18 cellular contexts compared by ENCODE assay signal in the genomic region with DNA sequence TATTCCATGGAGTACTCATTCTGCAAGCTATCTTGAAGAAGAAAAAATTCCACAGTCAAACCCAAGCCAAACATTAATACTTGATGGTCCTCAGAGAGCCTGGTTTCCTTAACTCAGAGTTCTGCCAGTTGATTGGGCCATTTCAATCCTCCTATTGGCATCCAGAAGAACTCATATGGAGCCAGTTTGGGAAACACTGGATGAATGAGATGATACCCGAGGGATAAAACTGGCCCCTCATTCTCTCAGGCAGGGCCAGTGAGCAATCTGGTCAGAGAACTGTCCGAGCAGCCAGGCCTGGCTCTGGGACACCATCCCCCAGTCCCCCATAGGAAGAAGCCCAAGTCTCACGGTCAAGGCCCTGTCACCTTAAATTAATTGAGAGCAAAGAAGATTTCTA. TPM values are rescaled to one million over a fixed set of nuclear protein-coding genes. Genes with fewer than 3 reads are reported as not detected.
A peak's percentile ranks its signal among the peaks of the same experiment; 100 is the strongest.
DNase-seq lines count a peak whose midpoint lies in the region; ATAC-seq and TF ChIP-seq lines count a peak whose summit lies in the region.
"Had no signal": no experiment of that assay in that cellular context is flagged by ENCODE, and none has a peak within 500 bp of the region (broad histone marks: within the 10 kb centered on the region; RNA-seq: fewer than 3 reads in every experiment).

No MANE protein-coding gene starts in this region.

- H3K4me3 ChIP-seq in adipocyte (ENCODE audit: low read length) (no peak overlapping the region), gastroesophageal sphincter (no peak overlapping the region), neural progenitor cell (no peak overlapping the region), testis (no peak overlapping the region)
- H3K4me3 ChIP-seq: cardiac muscle cell, pancreas had no signal

- DNase-seq in adipocyte (ENCODE audit: low read depth) (no peak), neural progenitor cell (ENCODE audit: low spot score) (no peak), testis (no peak), NCI-H2107 treated with DMSO at 0.1 percent for 48 hours (lab: John Stamatoyannopoulos, UW; ENCODE audit: unreplicated experiment) (no peak), medulla oblongata (ENCODE audit: extremely low spot score) (no peak)
- DNase-seq: activated CD4-positive, alpha-beta T cell treated with anti-CD3 and anti-CD28 coated beads, Interleukin-2, amount 50 U/mL, for 1 hour; CD8-positive, alpha-beta T cell; DND-41; effector memory CD8-positive, alpha-beta T cell; left colon; NCI-H1436 treated with DMSO at 0.1 percent for 48 hours; pancreas; RPMI8226 had no signal

- no peak for TF ChIP-seq POLR2A in gastroesophageal sphincter (IDR thresholded peaks at IDR 0.05)
- TF ChIP-seq POLR2A in testis (IDR thresholded peaks at IDR 0.05), result no peak

- no peaks in the 10 kb centered on the region for H3K79me2 ChIP-seq in neural progenitor cell (ENCODE audit: low read depth)

- H3K36me3 Mint-ChIP-seq in neural progenitor cell, result peaks cover 44% of the 10 kb centered on the region
- H3K36me3 Mint-ChIP-seq: activated naive CD4-positive, alpha-beta T cell treated with anti-CD3 and anti-CD28 coated beads, Interleukin-2, amount 50 U/mL, for 72 hours; CD8-positive, alpha-beta T cell had no signal

- H3K27ac Mint-ChIP-seq in neural progenitor cell, result peak overlapping the region; percentile 55
- H3K27ac Mint-ChIP-seq: activated naive CD4-positive, alpha-beta T cell treated with anti-CD3 and anti-CD28 coated beads, Interleukin-2, amount 50 U/mL, for 72 hours; CD8-positive, alpha-beta T cell had no signal

- TF ChIP-seq CTCF in gastroesophageal sphincter (IDR thresholded peaks at IDR 0.05), result no peak
- TF ChIP-seq CTCF in neural progenitor cell (IDR thresholded peaks at IDR 0.05), result no peak
- TF ChIP-seq CTCF in testis (IDR thresholded peaks at IDR 0.05), result no peak

- peak overlapping the region; percentile 78 for H3K9ac ChIP-seq in adipocyte (ENCODE audit: low read length)
- H3K9ac ChIP-seq in neural progenitor cell, result no peak overlapping the region

- peaks cover 2% of the 10 kb centered on the region for H3F3A ChIP-seq in neural progenitor cell (ENCODE audit: low read depth)

- peak; percentile 66 for ATAC-seq in gastroesophageal sphincter
- ATAC-seq in GM21786 (IDR thresholded peaks at IDR 0.05; ENCODE audit: unreplicated experiment), result no peak
- no peak for ATAC-seq in HG02678 (IDR thresholded peaks at IDR 0.05; ENCODE audit: unreplicated experiment)
- ATAC-seq: activated naive CD4-positive, alpha-beta T cell treated with anti-CD3 and anti-CD28 coated beads, Interleukin-2, amount 50 U/mL, for 72 hours; CD8-positive, alpha-beta T cell; effector memory CD8-positive, alpha-beta T cell; left colon had no signal

- peaks cover 4% of the 10 kb centered on the region for H4K20me1 ChIP-seq in neural progenitor cell (ENCODE audit: low read depth)

- no peak overlapping the region for H2AFZ ChIP-seq in neural progenitor cell (replicated peaks)

- WGBS in gastroesophageal sphincter (ENCODE audit: low coverage in 1 of 2), 2 donors, result no CpG with 5 or more reads among the region's 3 CpGs
- whole genome bisulfite sequencing in testis, 2 donors, result 52 to 69% methylated on average over 3 of the region's 3 CpGs

- peak overlapping the region in 3 of 4 donors; percentile 78 to 81 (median 79) for H3K27ac ChIP-seq in gastroesophageal sphincter
- no peak overlapping the region for H3K27ac ChIP-seq in neural progenitor cell
- H3K27ac ChIP-seq in testis, result peak overlapping the region; percentile 28 to 79
- H3K27ac ChIP-seq: cardiac muscle cell had no signal

- peaks cover 62% of the 10 kb centered on the region for H3K4me1 Mint-ChIP-seq in neural progenitor cell

- H3K9me3 Mint-ChIP-seq in neural progenitor cell, result no peaks in the 10 kb centered on the region
- H3K9me3 Mint-ChIP-seq: activated naive CD4-positive, alpha-beta T cell treated with anti-CD3 and anti-CD28 coated beads, Interleukin-2, amount 50 U/mL, for 72 hours; CD8-positive, alpha-beta T cell; effector memory CD8-positive, alpha-beta T cell had no signal

- intact Hi-C loops in testis (cut with DNase I; ENCODE audit: low total_unique reads), result no loop called here

- H3K4me1 ChIP-seq in adipocyte (ENCODE audit: control insufficient read depth, insufficient read depth, low read length) (peaks cover 65% of the 10 kb centered on the region), gastroesophageal sphincter (peaks cover 4 to 59% (median 27%) of the 10 kb centered on the region in 3 donors), neural progenitor cell (peaks cover 1% of the 10 kb centered on the region), testis (peaks cover 35% of the 10 kb centered on the region)
- H3K4me1 ChIP-seq: pancreas had no signal

- peaks cover 22% of the 10 kb centered on the region for H3K36me3 ChIP-seq in adipocyte (ENCODE audit: control insufficient read depth, insufficient read depth, low read length, severe bottlenecking)
- peaks cover 0 to 5% of the 10 kb centered on the region in 2 donors for H3K36me3 ChIP-seq in gastroesophageal sphincter
- H3K36me3 ChIP-seq in neural progenitor cell, result no peaks in the 10 kb centered on the region
- H3K36me3 ChIP-seq in testis (ENCODE audit: low read depth, missing control alignments), result no peaks in the 10 kb centered on the region
- H3K36me3 ChIP-seq: cardiac muscle cell, pancreas had no signal

- no peak overlapping the region for H3K4me2 ChIP-seq in neural progenitor cell

- H3K27me3 Mint-ChIP-seq in neural progenitor cell (ENCODE audit: insufficient read depth, low read depth), result peaks cover 7% of the 10 kb centered on the region

- H3K9me3 ChIP-seq in adipocyte (ENCODE audit: control insufficient read depth, low read length) (no peaks in the 10 kb centered on the region), gastroesophageal sphincter (no peaks in the 10 kb centered on the region), neural progenitor cell (ENCODE audit: low read depth) (no peaks in the 10 kb centered on the region), testis (no peaks in the 10 kb centered on the region)
- H3K9me3 ChIP-seq: pancreas had no signal

- no peak overlapping the region for H3K4me3 Mint-ChIP-seq in neural progenitor cell
- H3K4me3 Mint-ChIP-seq: CD8-positive, alpha-beta T cell; effector memory CD8-positive, alpha-beta T cell had no signal

- H3K27me3 ChIP-seq in adipocyte (replicated peaks; ENCODE audit: control insufficient read depth, insufficient read depth, low read length) (no peaks in the 10 kb centered on the region), gastroesophageal sphincter (no peaks in the 10 kb centered on the region), neural progenitor cell (no peaks in the 10 kb centered on the region), testis (no peaks in the 10 kb centered on the region)
- H3K27me3 ChIP-seq: cardiac muscle cell, pancreas had no signal

- TF ChIP-seq EP300 in gastroesophageal sphincter (IDR thresholded peaks at IDR 0.05), result no peak

RNA-seq across cellular contexts. Expression of a gene that starts 48.8 kb away (rescaled TPM):
- total RNA-seq in gastroesophageal sphincter (10 to 100 TPM in 2 of 4 donors, 1 to 10 TPM in 2; 7.4 to 27.7 (median 10.7) TPM), neural progenitor cell (ENCODE audit: low replicate concordance) (11.9 and 18.8 TPM in 2 replicates), testis (1 to 10 TPM; 6.6 to 8.2 TPM)
- polyA plus RNA-seq in testis (ENCODE audit: insufficient read depth, low read depth, low replicate concordance), result 9.1 TPM
- total RNA-seq: activated naive CD4-positive, alpha-beta T cell treated with anti-CD3 and anti-CD28 coated beads, Interleukin-2, amount 50 U/mL, for 72 hours had no signal
